Comparison of ENCODE assay signal across 10 cellular contexts in the genomic region with DNA sequence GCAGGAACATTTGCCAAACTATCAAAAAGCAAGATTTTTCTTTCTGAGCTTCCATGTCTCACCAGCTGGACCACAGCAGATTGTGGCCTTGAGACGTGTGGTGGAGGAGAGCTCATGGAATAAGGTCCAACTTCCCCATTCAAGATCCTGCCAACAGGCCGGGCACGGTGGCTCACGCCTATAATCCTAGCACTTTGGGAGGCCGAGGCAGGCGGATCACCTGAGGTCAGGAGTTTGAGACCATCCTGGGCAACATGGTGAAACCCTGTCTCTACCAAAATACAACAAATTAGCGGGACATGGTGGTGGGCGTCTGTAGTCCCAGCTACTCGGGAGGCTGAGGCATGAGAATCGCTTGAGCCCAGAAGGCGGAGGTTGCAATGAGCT. TPM values are rescaled to one million over a fixed set of nuclear protein-coding genes. Genes with fewer than 3 reads are reported as not detected.
DNase-seq lines count a peak whose midpoint lies in the region; ATAC-seq and TF ChIP-seq lines count a peak whose summit lies in the region.
"Not testable (repeated sequence)": the region's sequence is repeated elsewhere in the genome, so short reads cannot be mapped to it uniquely, and the experiment has no call there.
"Had no signal": no experiment of that assay in that cellular context is flagged by ENCODE, and none has a peak within 500 bp of the region (broad histone marks: within the 10 kb centered on the region; RNA-seq: fewer than 3 reads in every experiment).

No MANE protein-coding gene starts in this region.

- peak overlapping the region; percentile 70 to 92 for H3K27ac ChIP-seq in coronary artery
- peak overlapping the region; percentile 12 to 23 for H3K27ac ChIP-seq in liver (ENCODE audit: low read depth in 1 of 2, low read length in 2 of 2)
- H3K27ac ChIP-seq in neural progenitor cell, result not testable (repeated sequence)
- peak overlapping the region in 2 of 4 donors; percentile 31 to 48 for H3K27ac ChIP-seq in sigmoid colon
- H3K27ac ChIP-seq in substantia nigra (ENCODE audit: low read depth, low read length, poor library complexity, severe bottlenecking), result peak overlapping the region; percentile 13

- not testable (repeated sequence) for H3K4me1 Mint-ChIP-seq in CD14-positive monocyte
- peaks cover 17% of the 10 kb centered on the region for H3K4me1 Mint-ChIP-seq in neural progenitor cell

- not testable (repeated sequence) for H3K27me3 ChIP-seq in liver (ENCODE audit: control insufficient read depth in 4 of 4, insufficient read depth in 4 of 4, low read length in 3 of 4); neural progenitor cell; sigmoid colon

- not testable (repeated sequence) for H2AFZ ChIP-seq in neural progenitor cell (replicated peaks)

- not testable (repeated sequence) for H3F3A ChIP-seq in neural progenitor cell (ENCODE audit: low read depth)

- not testable (repeated sequence) for H3K27me3 Mint-ChIP-seq in CD14-positive monocyte (ENCODE audit: low read depth in 3 of 3)
- peaks cover 15% of the 10 kb centered on the region for H3K27me3 Mint-ChIP-seq in neural progenitor cell (ENCODE audit: insufficient read depth, low read depth)

- ATAC-seq in left cardiac atrium, result peak in 1 of 2 donors; percentile 6

- not testable (repeated sequence) for H3K36me3 ChIP-seq in liver (ENCODE audit: control insufficient read depth in 4 of 4, insufficient read depth in 3 of 4, low read depth in 1 of 4, low read length in 3 of 4); neural progenitor cell; sigmoid colon

- H3K4me3 Mint-ChIP-seq in CD14-positive monocyte, neural progenitor cell: not testable (repeated sequence)

- TF ChIP-seq POLR2A in sigmoid colon (IDR thresholded peaks at IDR 0.05), result not testable (repeated sequence)

- not testable (repeated sequence) for H3K4me2 ChIP-seq in neural progenitor cell

- not testable (repeated sequence) for H3K79me2 ChIP-seq in neural progenitor cell (ENCODE audit: low read depth)

- H3K9me3 Mint-ChIP-seq in CD14-positive monocyte, neural progenitor cell: not testable (repeated sequence)

- not testable (repeated sequence) for TF ChIP-seq EP300 in sigmoid colon (IDR thresholded peaks at IDR 0.05)

- peak overlapping the region; percentile 50 for H3K4me3 ChIP-seq in coronary artery
- H3K4me3 ChIP-seq in liver (ENCODE audit: low read depth in 1 of 3, low read length in 3 of 3); neural progenitor cell; sigmoid colon: not testable (repeated sequence)

- not testable (repeated sequence) for TF ChIP-seq CTCF in CD14-positive monocyte (IDR thresholded peaks at IDR 0.05); coronary artery (IDR thresholded peaks at IDR 0.05); liver (IDR thresholded peaks at IDR 0.05; ENCODE audit: low read depth, low read length, missing input control); neural progenitor cell (IDR thresholded peaks at IDR 0.05); sigmoid colon (IDR thresholded peaks at IDR 0.05)

- WGBS in liver, result 91% methylated on average over 11 of the region's 11 CpGs
- WGBS in sigmoid colon, 2 donors, result 88 to 90% methylated on average over 11 of the region's 11 CpGs

- intact Hi-C loops in CD14-positive monocyte (cut with micrococcal nuclease); left cardiac atrium (cut with DNase I); sigmoid colon (cut with DNase I): not testable (repeated sequence)

- not testable (repeated sequence) for H3K9ac ChIP-seq in liver (ENCODE audit: low read depth in 1 of 2, low read length in 2 of 2); neural progenitor cell

- not testable (repeated sequence) for H3K4me1 ChIP-seq in liver (ENCODE audit: control insufficient read depth in 4 of 4, insufficient read depth in 4 of 4, low read length in 3 of 4); neural progenitor cell
- H3K4me1 ChIP-seq in sigmoid colon, result peaks cover 0 to 19% (median 17%) of the 10 kb centered on the region in 4 donors

- DNase-seq in CD14-positive monocyte (ENCODE audit: low spot score) (peak; percentile 20), left cardiac atrium (peak; percentile 13), sigmoid colon (peak; percentile 51)
- not testable (repeated sequence) for DNase-seq in coronary artery (ENCODE audit: low spot score); neural progenitor cell (ENCODE audit: low spot score); substantia nigra (lab: John Stamatoyannopoulos, UW)

- H3K36me3 Mint-ChIP-seq in CD14-positive monocyte, neural progenitor cell: not testable (repeated sequence)

- not testable (repeated sequence) for H4K20me1 ChIP-seq in neural progenitor cell (ENCODE audit: low read depth)

- not testable (repeated sequence) for H3K9me3 ChIP-seq in liver (ENCODE audit: control insufficient read depth in 4 of 4, low read length in 3 of 4); neural progenitor cell (ENCODE audit: low read depth); sigmoid colon

- not testable (repeated sequence) for TF ChIP-seq RAD21 in liver (IDR thresholded peaks at IDR 0.05)

- H3K27ac Mint-ChIP-seq in CD14-positive monocyte, result not testable (repeated sequence)
- H3K27ac Mint-ChIP-seq in neural progenitor cell, result peak overlapping the region; percentile 77

RNA-seq across cellular contexts. Expression of gene ADAMTS2, which starts 59.5 kb away (rescaled TPM):
- polyA plus RNA-seq in CD14-positive monocyte, result under 1 TPM in 1 of 2 donors, not detected in 1; 0.74 TPM
- total RNA-seq in left cardiac atrium, result 10 to 100 TPM; 15.0 to 22.7 TPM
- total RNA-seq in liver, result 10 to 100 TPM; 12.4 to 24.3 TPM
- polyA plus RNA-seq in liver, result 10 to 100 TPM in 1 of 2 donors, 1 to 10 TPM in 1; 2.7 to 11.6 TPM
- total RNA-seq in neural progenitor cell (ENCODE audit: low replicate concordance), result 1.2 and 3.0 TPM in 2 replicates
- total RNA-seq in sigmoid colon, result 10 to 100 TPM in 3 of 4 donors, 1 to 10 TPM in 1; 9.2 to 33.2 (median 14.6) TPM
- polyA plus RNA-seq in sigmoid colon, result 1 to 10 TPM in 2 of 3 donors, under 1 TPM in 1; 0.69 to 5.9 (median 1.2) TPM
- total RNA-seq: HT-29, NCI-H460 had no signal
- polyA plus RNA-seq: A549 had no signal
